Comparison of ENCODE assay signal across 16 cellular contexts in the genomic region with DNA sequence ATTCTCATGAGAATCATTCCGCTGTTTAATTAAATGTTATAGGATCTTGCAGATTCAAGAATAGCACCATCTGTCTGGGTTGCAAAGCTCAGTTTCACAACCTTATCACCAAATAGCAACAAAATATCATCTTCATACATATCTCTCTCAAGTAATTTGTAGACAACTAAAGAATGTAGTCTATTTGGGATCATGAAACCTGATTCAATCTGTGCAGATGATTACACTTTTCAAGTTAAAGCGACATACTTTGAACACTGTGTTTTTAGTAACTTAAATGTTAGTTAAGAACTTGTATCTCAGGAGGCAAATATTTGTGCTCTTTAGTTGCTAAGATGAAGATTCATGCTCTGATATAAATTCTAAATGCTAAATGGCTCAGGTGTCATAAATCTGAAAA.
"Had no signal": no experiment of that assay in that cellular context is flagged by ENCODE, and none has a peak within 500 bp of the region (broad histone marks: within the 10 kb centered on the region; RNA-seq: fewer than 3 reads in every experiment).

No MANE protein-coding gene starts in this region.

- ATAC-seq: effector memory CD8-positive, alpha-beta T cell; gastrocnemius medialis; psoas muscle; stimulated activated memory B cell treated with anti-CD40 and anti-IgM and Interleukin-4, amounts not matched to agents 10 μg/mL and 1 μg/mL and 100 μg/mL, for 72 hours had no signal

- DNase-seq: effector memory CD8-positive, alpha-beta T cell; gastrocnemius medialis; heart right ventricle; left ventricle myocardium superior; mesenchymal stem cell; naive B cell; nephron progenitor cell; psoas muscle; retina; right lobe of liver; spleen; stimulated activated CD4-positive, alpha-beta T cell treated with anti-CD3 and anti-CD28 coated beads, Interleukin-15, amount 100 ng/mL, for 24 hours; stimulated activated CD4-positive, alpha-beta T cell treated with anti-CD3 and anti-CD28 coated beads, Interleukin-1b, Interleukin-23, amount 100 ng/mL, for 48 hours; stimulated activated CD4-positive, alpha-beta T cell treated with anti-CD3 and anti-CD28 coated beads, Interleukin-4, amount 100 ng/mL, for 24 hours; testis had no signal
